Comparison of ENCODE assay signal across 1 cellular context in genomic region chr20:10051185-10051584, GRCh38.
A peak's percentile ranks its signal among the peaks of the same experiment; 100 is the strongest.
TF ChIP-seq lines count a peak whose summit lies in the region.

No MANE protein-coding gene starts in this region.

TF ChIP-seq in A549, 52 proteins besides CTCF, POLR2A, EP300 and RAD21 (continued from another document):
- TF ChIP-seq BCL3 (IDR thresholded peaks at IDR 0.05) = no peak
- no peak for TF ChIP-seq POLR2AphosphoS2 (conservative IDR thresholded peaks at IDR 0.05; ENCODE audit: low read length)
- TF ChIP-seq GATA3 (IDR thresholded peaks at IDR 0.05; ENCODE audit: borderline replicate concordance) = no peak
- TF ChIP-seq FOSB (CRISPR knock-in tag; IDR thresholded peaks at IDR 0.05) = no peak
- peak; percentile 75 for TF ChIP-seq MAFK (IDR thresholded peaks at IDR 0.05; ENCODE audit: partially characterized antibody)
- no peak for TF ChIP-seq NFE2L2 (conservative IDR thresholded peaks at IDR 0.05; ENCODE audit: low read length)
